1 cellular context compared by ENCODE assay signal in genomic region chr21:43371786-43372185, GRCh38.
TF ChIP-seq lines count a peak whose summit lies in the region.

No MANE protein-coding gene starts in this region.

TF ChIP-seq in H1, 55 proteins besides CTCF, POLR2A, EP300 and RAD21:
- TF ChIP-seq SUZ12 (IDR thresholded peaks at IDR 0.05; ENCODE audit: low read length) = no peak
- TF ChIP-seq, protein P1, sequence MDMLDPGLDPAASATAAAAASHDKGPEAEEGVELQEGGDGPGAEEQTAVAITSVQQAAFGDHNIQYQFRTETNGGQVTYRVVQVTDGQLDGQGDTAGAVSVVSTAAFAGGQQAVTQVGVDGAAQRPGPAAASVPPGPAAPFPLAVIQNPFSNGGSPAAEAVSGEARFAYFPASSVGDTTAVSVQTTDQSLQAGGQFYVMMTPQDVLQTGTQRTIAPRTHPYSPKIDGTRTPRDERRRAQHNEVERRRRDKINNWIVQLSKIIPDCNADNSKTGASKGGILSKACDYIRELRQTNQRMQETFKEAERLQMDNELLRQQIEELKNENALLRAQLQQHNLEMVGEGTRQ (IDR thresholded peaks at IDR 0.05; ENCODE audit: low read length) = no peak
- no peak for TF ChIP-seq ASH2L (IDR thresholded peaks at IDR 0.05; ENCODE audit: low read length)
